ENCODE assay signal across 1 cellular context in the genomic region with DNA sequence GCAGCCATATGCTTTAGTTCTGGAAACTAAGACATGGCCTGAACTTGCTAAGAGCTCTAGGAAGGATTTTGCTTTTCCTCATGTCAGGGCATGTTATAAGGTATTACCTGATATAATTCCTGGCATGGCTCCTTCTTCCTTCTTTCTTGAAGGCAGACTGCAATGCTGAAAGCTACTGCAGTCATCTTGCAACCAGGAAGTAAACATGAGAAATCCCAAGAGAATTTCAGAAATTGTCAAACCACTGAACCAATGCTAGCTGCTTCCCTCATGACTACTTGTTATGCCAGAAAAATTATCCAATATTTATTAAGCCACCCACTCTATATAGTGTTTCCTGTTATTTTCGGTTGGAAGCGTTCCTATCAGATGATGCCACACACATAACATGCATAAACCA.
TF ChIP-seq lines count a peak whose summit lies in the region.

No MANE protein-coding gene starts in this region.

TF ChIP-seq in IMR-90, 13 proteins besides CTCF, POLR2A, EP300 and RAD21:
- TF ChIP-seq ELK1 (IDR thresholded peaks at IDR 0.05; ENCODE audit: borderline replicate concordance, low read depth, low read length) (no peak), USF2 (IDR thresholded peaks at IDR 0.05; ENCODE audit: low read depth, low read length) (no peak), MAFK (IDR thresholded peaks at IDR 0.05; ENCODE audit: low read depth, low read length) (no peak), CEBPB (IDR thresholded peaks at IDR 0.05; ENCODE audit: low read depth, low read length) (no peak), BHLHE40 (IDR thresholded peaks at IDR 0.05; ENCODE audit: low read depth, low read length) (no peak), RFX5 (IDR thresholded peaks at IDR 0.05; ENCODE audit: low read depth, low read length) (no peak), SMC3 (IDR thresholded peaks at IDR 0.05; ENCODE audit: low read depth, low read length) (no peak), FOS (IDR thresholded peaks at IDR 0.05; ENCODE audit: low read depth, low read length) (no peak), CHD1 (IDR thresholded peaks at IDR 0.05; ENCODE audit: low read depth, low read length) (no peak), MXI1 (IDR thresholded peaks at IDR 0.05; ENCODE audit: borderline replicate concordance, low read depth, low read length) (no peak), MAZ (IDR thresholded peaks at IDR 0.05; ENCODE audit: borderline replicate concordance, low read depth, low read length) (no peak), RCOR1 (IDR thresholded peaks at IDR 0.05; ENCODE audit: insufficient replicate concordance, low read length) (no peak), NFE2L2 (IDR thresholded peaks at IDR 0.05; ENCODE audit: low read depth, low read length) (no peak)
TF ChIP-seq in IMR-90: peak in this region for 0.
